Comparison of ENCODE assay signal across 23 cellular contexts in genomic region chr5:79922626-79923025, GRCh38.
"Had no signal": no experiment of that assay in that cellular context is flagged by ENCODE, and none has a peak within 500 bp of the region (broad histone marks: within the 10 kb centered on the region; RNA-seq: fewer than 3 reads in every experiment).

No MANE protein-coding gene starts in this region.

- H3K27ac ChIP-seq: colonic mucosa, coronary artery, dorsolateral prefrontal cortex, epithelial cell of prostate, esophagus muscularis mucosa, esophagus squamous epithelium, foreskin keratinocyte, gastrocnemius medialis, gastroesophageal sphincter, heart left ventricle, heart right ventricle had no signal

- DNase-seq: colonic mucosa; cortex of kidney; dermis blood vessel endothelial cell; dorsolateral prefrontal cortex; effector CD4-positive, alpha-beta T cell; effector CD8-positive, alpha-beta T cell; effector memory CD4-positive, alpha-beta T cell; effector memory CD8-positive, alpha-beta T cell; endodermal cell; erythroblast; esophagus squamous epithelium; foreskin fibroblast; foreskin keratinocyte; foreskin melanocyte; gastrocnemius medialis; glutamatergic neuron; heart left ventricle; heart right ventricle had no signal

- H3K4me3 Mint-ChIP-seq: dendritic cell treated with granulocyte-macrophage colony-stimulating factor and Interleukin-4, amounts not matched to agents 40 ng/mL and 50 ng/mL, for 4 days; effector memory CD8-positive, alpha-beta T cell; endodermal cell had no signal

- H3K27ac Mint-ChIP-seq: dendritic cell treated with granulocyte-macrophage colony-stimulating factor and Interleukin-4, amounts not matched to agents 40 ng/mL and 50 ng/mL, for 4 days; effector memory CD8-positive, alpha-beta T cell; endodermal cell had no signal
